9 cellular contexts compared by ENCODE assay signal in the genomic region with DNA sequence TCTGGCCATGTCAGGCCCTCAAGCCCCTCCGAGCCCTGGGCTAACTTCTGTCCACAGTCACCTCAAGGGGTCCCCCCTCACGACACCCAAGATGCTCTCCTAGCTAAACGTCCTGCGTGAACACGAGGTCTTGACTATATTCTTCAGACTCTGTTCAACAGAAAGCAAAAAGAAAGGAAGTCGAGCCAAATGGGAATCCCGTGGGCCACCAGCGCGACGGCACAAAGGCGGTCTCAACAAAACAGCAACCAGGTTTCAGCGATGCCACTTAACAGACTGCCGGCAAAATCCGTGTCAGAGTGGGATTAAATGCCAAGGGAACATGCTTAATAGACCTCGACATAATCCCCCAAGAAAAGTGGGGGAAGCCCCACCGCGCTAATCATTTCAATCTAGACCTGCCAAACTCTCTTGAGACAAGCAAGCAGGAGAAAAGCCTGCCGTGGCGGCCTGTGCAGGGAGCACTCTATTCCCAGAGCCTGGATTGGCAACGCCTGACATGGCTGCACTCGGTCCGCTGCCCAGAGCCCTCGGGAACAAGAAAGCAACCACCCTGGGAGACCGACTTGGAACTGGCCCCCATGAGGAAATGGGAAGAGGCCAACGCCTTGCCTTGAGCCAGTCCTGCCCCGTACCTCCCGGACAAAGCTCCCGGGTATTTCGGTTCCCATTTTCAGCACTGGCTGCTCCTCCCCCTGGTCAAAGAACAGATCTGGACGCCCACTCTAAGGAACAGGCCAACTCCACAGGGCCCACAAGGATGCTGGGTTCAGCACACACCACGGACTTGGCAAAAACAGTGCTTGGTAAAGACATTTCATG. TPM values are rescaled to one million over a fixed set of nuclear protein-coding genes. Genes with fewer than 3 reads are reported as not detected.
A peak's percentile ranks its signal among the peaks of the same experiment; 100 is the strongest.
DNase-seq lines count a peak whose midpoint lies in the region; ATAC-seq, FAIRE-seq and TF ChIP-seq lines count a peak whose summit lies in the region.
"Had no signal": no experiment of that assay in that cellular context is flagged by ENCODE, and none has a peak within 500 bp of the region (broad histone marks: within the 10 kb centered on the region; RNA-seq: fewer than 3 reads in every experiment).

No MANE protein-coding gene starts in this region.

- TF ChIP-seq CTCF in BE2C (IDR thresholded peaks at IDR 0.05; ENCODE audit: low read depth, low read length) (no peak), gastroesophageal sphincter (IDR thresholded peaks at IDR 0.05) (no peak), pancreas (IDR thresholded peaks at IDR 0.05) (no peak)

- H3K9me3 ChIP-seq in BE2C, result no peaks in the 10 kb centered on the region
- no peaks in the 10 kb centered on the region for H3K9me3 ChIP-seq in SK-N-MC (ENCODE audit: low read depth, low read length)
- no peaks in the 10 kb centered on the region for H3K9me3 ChIP-seq in gastroesophageal sphincter
- no peaks in the 10 kb centered on the region for H3K9me3 ChIP-seq in pancreas

- DNase-seq in BE2C, result peak; percentile 41
- no peak for DNase-seq in SK-N-MC (ENCODE audit: low read depth, low spot score)
- peak in 2 of 6 donors; percentile 39 to 48 for DNase-seq in pancreas
- DNase-seq in NOMO-1 treated with DMSO at 0.1 percent for 48 hours (lab: John Stamatoyannopoulos, UW; ENCODE audit: unreplicated experiment), result no peak
- DNase-seq in DMS114 treated with DMSO at 0.1 percent for 48 hours (lab: John Stamatoyannopoulos, UW; ENCODE audit: unreplicated experiment), result no peak
- DNase-seq in H54 (ENCODE audit: insufficient read length, low spot score), result no peak
- DNase-seq: activated T-cell treated with anti-CD3 and anti-CD28 coated beads, Interleukin-2, amount 50 U/mL, for 4 hours had no signal

- intact Hi-C loops in pancreas (cut with DNase I), result no loop called here

- H3K4me3 ChIP-seq in BE2C (ENCODE audit: low read depth, low read length) (no peak overlapping the region), SK-N-MC (no peak overlapping the region), gastroesophageal sphincter (peak overlapping the region in 1 of 2 donors; percentile 6), pancreas (no peak overlapping the region)

- H3K27me3 ChIP-seq in BE2C (no peaks in the 10 kb centered on the region), gastroesophageal sphincter (no peaks in the 10 kb centered on the region), pancreas (no peaks in the 10 kb centered on the region)

- no peak for TF ChIP-seq EP300 in gastroesophageal sphincter (IDR thresholded peaks at IDR 0.05)

- WGBS in gastroesophageal sphincter (ENCODE audit: low coverage in 1 of 2), 2 donors, result 67 to 88% methylated on average over 13 to 16 of the region's 31 CpGs
- 81 to 84% methylated on average over 31 of the region's 31 CpGs for WGBS in pancreas, 2 donors

- TF ChIP-seq POLR2A in gastroesophageal sphincter (IDR thresholded peaks at IDR 0.05) (no peak), H54 (IDR thresholded peaks at IDR 0.05; ENCODE audit: low read depth, low read length) (no peak)

- peak; percentile 57 for ATAC-seq in gastroesophageal sphincter
- no peak for ATAC-seq in pancreas
- no peak for ATAC-seq in HG03565 (IDR thresholded peaks at IDR 0.05; ENCODE audit: unreplicated experiment)
- ATAC-seq: activated T-cell treated with anti-CD3 and anti-CD28 coated beads, Interleukin-2, amount 50 U/mL, for 4 hours had no signal

- no peak overlapping the region for H3K9ac ChIP-seq in SK-N-MC (ENCODE audit: insufficient read length)

- H3K4me1 ChIP-seq in BE2C (peaks cover 13% of the 10 kb centered on the region), gastroesophageal sphincter (peaks cover 0 to 98% (median 26%) of the 10 kb centered on the region in 3 donors), pancreas (peaks cover 31 to 50% (median 33%) of the 10 kb centered on the region in 3 donors)

- peaks cover 44% of the 10 kb centered on the region for H3K36me3 ChIP-seq in BE2C
- peaks cover 23% of the 10 kb centered on the region; the same call in 1 of the 2 replicates for H3K36me3 ChIP-seq in SK-N-MC (ENCODE audit: insufficient read depth, low read length)
- peaks cover 0 to 17% of the 10 kb centered on the region in 2 donors for H3K36me3 ChIP-seq in gastroesophageal sphincter
- H3K36me3 ChIP-seq in pancreas, result peaks cover 0 to 11% (median 0%) of the 10 kb centered on the region in 3 donors

- FAIRE-seq in pancreas (lab: Jason Lieb, UNC) (no peak), H54 (lab: Jason Lieb, UNC) (no peak)

- H3K27ac ChIP-seq in SK-N-MC (peak overlapping the region; percentile 38), gastroesophageal sphincter (peak overlapping the region in 3 of 4 donors; percentile 17 to 56 (median 49)), pancreas (peak overlapping the region; percentile 75 to 95 (median 87))

RNA-seq across cellular contexts. Expression of a gene that starts 16.0 kb away (rescaled TPM):
- 17.5 TPM for polyA plus RNA-seq in BE2C (2012; ENCODE audit: insufficient read depth, insufficient read length, low read depth)
- total RNA-seq in gastroesophageal sphincter (10 to 100 TPM; 22.5 to 28.7 (median 24.9) TPM), pancreas (10 to 100 TPM; 18.2 to 30.4 (median 20.5) TPM)
- 10 to 100 TPM in 1 of 2 donors, 1 to 10 TPM in 1; 8.1 to 14.3 TPM for polyA plus RNA-seq in pancreas

RNA-seq across cellular contexts. Expression of a gene that starts 33.0 kb away (rescaled TPM):
- 148 TPM for polyA plus RNA-seq in BE2C (2012; ENCODE audit: insufficient read depth, insufficient read length, low read depth)
- total RNA-seq in gastroesophageal sphincter (100 to 1,000 TPM; 134 to 157 (median 153) TPM), pancreas (10 to 100 TPM; 14.8 to 25.8 (median 20.1) TPM)
- 10 to 100 TPM in 1 of 2 donors, 1 to 10 TPM in 1; 10.0 to 23.0 TPM for polyA plus RNA-seq in pancreas

RNA-seq across cellular contexts. Expression of a gene that starts 49.2 kb away (rescaled TPM):
- 137 TPM for polyA plus RNA-seq in BE2C (2012; ENCODE audit: insufficient read depth, insufficient read length, low read depth)
- 10 to 100 TPM in 3 of 4 donors, 1 to 10 TPM in 1; 7.3 to 55.6 (median 33.4) TPM for total RNA-seq in gastroesophageal sphincter
- 10 to 100 TPM; 11.9 to 17.8 (median 13.6) TPM for total RNA-seq in pancreas
- 1 to 10 TPM; 3.4 to 6.0 TPM for polyA plus RNA-seq in pancreas

Comparison
In these comparisons a context has a peak if more than half of its experiments do, and no peak if none do; other contexts are left out.
1. RNA of a gene that starts 33.0 kb away (total RNA-seq): 134 to 157 TPM in gastroesophageal sphincter; 14.8 to 25.8 TPM in pancreas; every median in the first group is over 4 times any median in the second.
2. Peak in every context shown above with its lines, with median percentiles within 50 percentile points of each other: H3K27ac ChIP-seq.